ENCODE assay signal across 21 cellular contexts in the genomic region with DNA sequence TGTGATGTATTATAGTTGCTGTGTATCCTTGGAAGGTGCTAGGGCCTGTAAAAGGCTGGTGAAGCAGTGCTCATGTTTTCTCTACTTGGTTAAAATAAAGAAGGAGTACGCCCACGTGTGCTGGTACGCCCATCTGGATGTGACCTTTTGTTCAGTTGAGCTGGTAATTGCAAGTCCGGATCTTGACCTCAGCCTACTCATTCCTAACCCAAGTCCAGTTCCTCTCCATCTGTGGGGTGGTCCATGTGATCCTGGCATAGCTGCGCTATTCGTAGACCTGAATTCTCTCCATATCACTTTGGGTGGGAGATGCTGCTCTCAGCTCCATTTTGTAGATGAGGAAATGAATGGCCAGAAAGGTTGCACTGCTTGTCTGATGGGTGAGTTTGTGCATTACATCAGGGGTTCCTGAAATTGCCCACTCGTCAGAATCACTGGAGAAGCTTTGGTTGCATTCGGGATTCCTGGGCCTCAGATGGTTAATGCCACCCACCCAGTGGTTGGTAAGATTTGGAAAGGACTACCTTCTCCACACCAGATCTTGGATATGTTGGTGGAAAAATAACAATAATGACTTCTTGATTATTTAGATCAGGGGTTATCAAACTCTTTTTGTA.
A peak's percentile ranks its signal among the peaks of the same experiment; 100 is the strongest.
DNase-seq lines count a peak whose midpoint lies in the region; ATAC-seq, FAIRE-seq and TF ChIP-seq lines count a peak whose summit lies in the region.
"Had no signal": no experiment of that assay in that cellular context is flagged by ENCODE, and none has a peak within 500 bp of the region (broad histone marks: within the 10 kb centered on the region; RNA-seq: fewer than 3 reads in every experiment).

No MANE protein-coding gene starts in this region.

- H3K4me3 ChIP-seq in A549 (no peak overlapping the region), sigmoid colon (no peak overlapping the region), hepatocyte (no peak overlapping the region)
- H3K4me3 ChIP-seq: BLaER1, GM12878, GM23248 had no signal

- TF ChIP-seq EP300 in A549 (IDR thresholded peaks at IDR 0.05) = no peak
- no peak for TF ChIP-seq EP300 in sigmoid colon (IDR thresholded peaks at IDR 0.05)

- FAIRE-seq in A549 (lab: Jason Lieb, UNC) = no peak
- FAIRE-seq: D721Med, GM12878, GM19239, H1 had no signal

- POLR2A ChIA-PET in A549 (lab: Yijun Ruan, JAX) = no interaction called here
- POLR2A ChIA-PET in RWPE1 (lab: Yijun Ruan, JAX; ENCODE audit: low non-redundant PET) = no interaction called here

- no peaks in the 10 kb centered on the region for H3K9me3 ChIP-seq in A549
- no peaks in the 10 kb centered on the region for H3K9me3 ChIP-seq in sigmoid colon
- H3K9me3 ChIP-seq in hepatocyte (ENCODE audit: low read depth) = no peaks in the 10 kb centered on the region
- H3K9me3 ChIP-seq: BLaER1 had no signal

- H4K20me1 ChIP-seq in hepatocyte (ENCODE audit: insufficient read depth, poor library complexity, severe bottlenecking) = no peaks in the 10 kb centered on the region

- TF ChIP-seq RAD21 in A549 (conservative IDR thresholded peaks at IDR 0.05 in 1 of 2, IDR thresholded peaks at IDR 0.05 in 1 of 2) = no peak

- H3K27ac ChIP-seq in A549 = no peak overlapping the region
- no peak overlapping the region for H3K27ac ChIP-seq in sigmoid colon
- H3K27ac ChIP-seq in hepatocyte = no peak overlapping the region
- no peak overlapping the region for H3K27ac ChIP-seq in RWPE1
- H3K27ac ChIP-seq: BLaER1, C4-2B, GM23248 had no signal

- H3K36me3 ChIP-seq in sigmoid colon (no peaks in the 10 kb centered on the region), hepatocyte (replicated peaks; ENCODE audit: insufficient read depth, low read depth) (no peaks in the 10 kb centered on the region)

- H3K27me3 ChIP-seq in sigmoid colon (no peaks in the 10 kb centered on the region), hepatocyte (no peaks in the 10 kb centered on the region)
- H3K27me3 ChIP-seq: BLaER1 had no signal

- TF ChIP-seq POLR2A in A549 (IDR thresholded peaks at IDR 0.05; ENCODE audit: low read length) (no peak), sigmoid colon (IDR thresholded peaks at IDR 0.05) (no peak)

- WGBS in A549 (ENCODE audit: missing lambda C conversion rate) = 92% methylated on average over 8 of the region's 8 CpGs
- WGBS in sigmoid colon, 2 donors = 95% methylated on average over 8 of the region's 8 CpGs
- WGBS in hepatocyte (ENCODE audit: low lambda C conversion rate, missing lambda C conversion rate) = 94% methylated on average over 8 of the region's 8 CpGs

- CTCF ChIA-PET in A549 (lab: Yijun Ruan, JAX) = no interaction called here
- CTCF ChIA-PET in RWPE1 (lab: Yijun Ruan, JAX) = interaction anchor here (0.6 kb wide), 1 partner anchor 418 kb away, joined by 3 read pairs; no protein-coding TSS in a partner anchor

- H3K4me1 ChIP-seq in A549 (no peaks in the 10 kb centered on the region), sigmoid colon (peaks cover 0 to 15% (median 12%) of the 10 kb centered on the region in 4 donors), hepatocyte (ENCODE audit: insufficient read depth) (no peaks in the 10 kb centered on the region)

- DNase-seq in A549 (ENCODE audit: low read depth in 1 of 2, low spot score in 1 of 2) = no peak
- DNase-seq in CD1c-positive myeloid dendritic cell (ENCODE audit: extremely low spot score) = peak; percentile 73
- DNase-seq in sigmoid colon = peak; percentile 6
- DNase-seq in occipital lobe (lab: John Stamatoyannopoulos, UW) = no peak
- no peak for DNase-seq in hepatocyte (ENCODE audit: low spot score)
- no peak for DNase-seq in RWPE1 (ENCODE audit: low spot score)
- DNase-seq: CD4-positive, alpha-beta T cell; CD8-positive, alpha-beta memory T cell; DMS 273 treated with DMSO at 0.1 percent for 48 hours; DMS79; EL; GDM1; GM23248; H7; HCEC 1CT had no signal

- no peaks in the 10 kb centered on the region for H3K79me2 ChIP-seq in hepatocyte

- TF ChIP-seq CTCF in A549 (IDR thresholded peaks at IDR 0.05) (no peak), sigmoid colon (IDR thresholded peaks at IDR 0.05) (no peak), hepatocyte (IDR thresholded peaks at IDR 0.05; ENCODE audit: poor library complexity) (no peak), RWPE1 (conservative IDR thresholded peaks at IDR 0.05; ENCODE audit: low read depth) (no peak)

- H3K4me2 ChIP-seq in A549 (no peak overlapping the region), hepatocyte (no peak overlapping the region)
- H3K4me2 ChIP-seq: BLaER1 had no signal

- no peak overlapping the region for H2AFZ ChIP-seq in hepatocyte
- H2AFZ ChIP-seq: GM23248 had no signal

- ATAC-seq in A549 = no peak
- ATAC-seq: GM12878 had no signal

- intact Hi-C loops in sigmoid colon (cut with DNase I) = no loop called here

- no peaks in the 10 kb centered on the region for H3K9me2 ChIP-seq in hepatocyte (replicated peaks; ENCODE audit: insufficient read depth)

TF ChIP-seq in A549, 52 proteins besides CTCF, POLR2A, EP300 and RAD21:
- TF ChIP-seq FOSL2 (IDR thresholded peaks at IDR 0.05) (no peak), FOSL2 (CRISPR knock-in tag; IDR thresholded peaks at IDR 0.05) (no peak), MAFK (IDR thresholded peaks at IDR 0.05; ENCODE audit: partially characterized antibody) (peak; percentile 12)

Comparison
In these comparisons a context has a peak if more than half of its experiments do, and no peak if none do; other contexts are left out.
1. DNase-seq: peak in CD1c-positive myeloid dendritic cell (single experiment) and sigmoid colon (single experiment); none in A549 (0 of 2), occipital lobe (single experiment), hepatocyte (single experiment) and RWPE1 (single experiment).